9 cellular contexts compared by ENCODE assay signal in the genomic region with DNA sequence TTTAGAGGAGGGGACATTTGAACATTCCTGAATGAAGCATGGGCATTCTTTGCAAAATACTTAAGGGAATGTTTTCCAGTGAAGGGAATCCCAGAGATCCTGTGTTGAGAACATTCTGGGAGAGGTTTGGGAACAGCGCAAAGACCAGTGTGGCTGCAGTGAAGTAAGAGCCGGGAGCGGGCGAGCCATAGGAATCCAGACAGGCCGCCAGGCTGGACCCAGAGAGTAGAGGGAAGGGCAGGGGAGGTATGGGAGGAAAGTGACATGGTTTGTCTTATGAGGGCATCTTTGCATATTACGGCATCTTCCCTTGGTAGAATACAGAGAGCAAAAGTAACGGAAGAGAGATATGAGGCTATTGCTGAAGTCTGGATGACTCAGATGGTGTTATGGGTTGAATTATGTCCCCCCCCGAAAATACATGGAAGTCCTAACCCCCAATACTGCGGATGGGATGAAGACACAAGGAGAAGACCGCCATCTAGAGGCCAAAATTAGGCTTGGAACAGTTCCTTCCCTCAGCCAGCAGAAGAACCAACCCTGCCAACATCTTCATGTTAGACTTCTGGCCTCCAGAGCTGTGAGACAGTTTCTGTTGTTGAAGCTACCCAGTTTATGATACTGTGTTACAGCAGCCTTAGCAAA.
A peak's percentile ranks its signal among the peaks of the same experiment; 100 is the strongest.
DNase-seq lines count a peak whose midpoint lies in the region; ATAC-seq, FAIRE-seq and TF ChIP-seq lines count a peak whose summit lies in the region.
"Had no signal": no experiment of that assay in that cellular context is flagged by ENCODE, and none has a peak within 500 bp of the region (broad histone marks: within the 10 kb centered on the region; RNA-seq: fewer than 3 reads in every experiment).

No MANE protein-coding gene starts in this region.

- no peaks in the 10 kb centered on the region for H3K4me1 ChIP-seq in OCI-LY3 (ENCODE audit: low read length)
- H3K4me1 ChIP-seq in Karpas-422 (ENCODE audit: low read length): peaks cover 22% of the 10 kb centered on the region

- TF ChIP-seq CTCF in OCI-LY3 (IDR thresholded peaks at IDR 0.05; ENCODE audit: low read depth, low read length) (peak; percentile 43), endothelial cell (IDR thresholded peaks at IDR 0.05; ENCODE audit: unreplicated experiment) (peak; percentile 45)

- peaks cover 35% of the 10 kb centered on the region for H3K27me3 Mint-ChIP-seq in activated T-cell treated with anti-CD3 and anti-CD28 coated beads, Interleukin-2, amount 50 U/mL, for 72 hours (ENCODE audit: low read depth)
- H3K27me3 Mint-ChIP-seq in activated T-cell treated with anti-CD3 and anti-CD28 coated beads, Interleukin-2, amount 50 U/mL, for 24 hours: peaks cover 33% of the 10 kb centered on the region
- H3K27me3 Mint-ChIP-seq in endothelial cell (ENCODE audit: unreplicated experiment): peaks cover 6% of the 10 kb centered on the region

- peaks cover 23% of the 10 kb centered on the region for H3K4me1 Mint-ChIP-seq in activated T-cell treated with anti-CD3 and anti-CD28 coated beads, Interleukin-2, amount 50 U/mL, for 72 hours (ENCODE audit: low read depth)
- no peaks in the 10 kb centered on the region for H3K4me1 Mint-ChIP-seq in activated T-cell treated with anti-CD3 and anti-CD28 coated beads, Interleukin-2, amount 50 U/mL, for 24 hours (ENCODE audit: low read depth)
- H3K4me1 Mint-ChIP-seq in endothelial cell (ENCODE audit: unreplicated experiment): peaks cover 74% of the 10 kb centered on the region

- H3K9ac ChIP-seq in OCI-LY3 (ENCODE audit: low read length): no peak overlapping the region
- H3K9ac ChIP-seq in Karpas-422 (ENCODE audit: low read length): no peak overlapping the region

- no peak overlapping the region for H3K4me3 ChIP-seq in OCI-LY3 (ENCODE audit: low read length)
- H3K4me3 ChIP-seq in Karpas-422 (ENCODE audit: low read length): no peak overlapping the region

- peak in 1 of 2 donors; percentile 52 for ATAC-seq in activated T-cell treated with anti-CD3 and anti-CD28 coated beads, Interleukin-2, amount 50 U/mL, for 72 hours (replicated peaks in 1 of 2)

- H3K27ac ChIP-seq in OCI-LY3 (ENCODE audit: low read length) (no peak overlapping the region), Karpas-422 (ENCODE audit: low read length) (no peak overlapping the region)

- H3K9me2 ChIP-seq in Karpas-422 (replicated peaks; ENCODE audit: insufficient read depth, low read length): no peaks in the 10 kb centered on the region

- no peak overlapping the region for H2AFZ ChIP-seq in OCI-LY3 (ENCODE audit: low read depth, low read length)
- no peak overlapping the region for H2AFZ ChIP-seq in Karpas-422 (ENCODE audit: low read length)

- no peaks in the 10 kb centered on the region for H3K36me3 ChIP-seq in OCI-LY3 (replicated peaks; ENCODE audit: low read depth, low read length)
- no peaks in the 10 kb centered on the region for H3K36me3 ChIP-seq in Karpas-422 (ENCODE audit: insufficient read depth, low read length)

- no peak overlapping the region for H3K4me3 Mint-ChIP-seq in activated T-cell treated with anti-CD3 and anti-CD28 coated beads, Interleukin-2, amount 50 U/mL, for 72 hours
- no peak overlapping the region for H3K4me3 Mint-ChIP-seq in activated T-cell treated with anti-CD3 and anti-CD28 coated beads, Interleukin-2, amount 50 U/mL, for 24 hours
- no peak overlapping the region for H3K4me3 Mint-ChIP-seq in endothelial cell (ENCODE audit: unreplicated experiment)

- H3K9me3 ChIP-seq in OCI-LY3 (ENCODE audit: insufficient read depth, low read length): no peaks in the 10 kb centered on the region
- no peaks in the 10 kb centered on the region for H3K9me3 ChIP-seq in Karpas-422 (ENCODE audit: low read length)

- H3K27me3 ChIP-seq in OCI-LY3 (ENCODE audit: low read depth, low read length): peaks cover 37% of the 10 kb centered on the region
- H3K27me3 ChIP-seq in Karpas-422 (ENCODE audit: low read length): no peaks in the 10 kb centered on the region

- H3K79me2 ChIP-seq in OCI-LY3 (ENCODE audit: low read length) (no peaks in the 10 kb centered on the region), Karpas-422 (ENCODE audit: low read length) (no peaks in the 10 kb centered on the region)

- H4K20me1 ChIP-seq in OCI-LY3 (ENCODE audit: insufficient read depth, low read length) (no peaks in the 10 kb centered on the region), Karpas-422 (ENCODE audit: insufficient read depth, low read depth, low read length) (no peaks in the 10 kb centered on the region)

- H3K36me3 Mint-ChIP-seq in activated T-cell treated with anti-CD3 and anti-CD28 coated beads, Interleukin-2, amount 50 U/mL, for 72 hours (ENCODE audit: insufficient read depth in 2 of 2): no peaks in the 10 kb centered on the region
- no peaks in the 10 kb centered on the region for H3K36me3 Mint-ChIP-seq in activated T-cell treated with anti-CD3 and anti-CD28 coated beads, Interleukin-2, amount 50 U/mL, for 24 hours (ENCODE audit: low read depth)
- H3K36me3 Mint-ChIP-seq in endothelial cell (ENCODE audit: low read depth, unreplicated experiment): peaks cover 11% of the 10 kb centered on the region

- H3K4me2 ChIP-seq in OCI-LY3 (ENCODE audit: low read length): no peak overlapping the region
- no peak overlapping the region for H3K4me2 ChIP-seq in Karpas-422 (ENCODE audit: low read depth, low read length, poor library complexity, severe bottlenecking)

- peak overlapping the region; percentile 61 for H3K27ac Mint-ChIP-seq in activated T-cell treated with anti-CD3 and anti-CD28 coated beads, Interleukin-2, amount 50 U/mL, for 72 hours
- no peak overlapping the region for H3K27ac Mint-ChIP-seq in activated T-cell treated with anti-CD3 and anti-CD28 coated beads, Interleukin-2, amount 50 U/mL, for 24 hours
- H3K27ac Mint-ChIP-seq in endothelial cell (ENCODE audit: unreplicated experiment): peak overlapping the region; percentile 68

- FAIRE-seq in HTR-8/SVneo (lab: Jason Lieb, UNC): no peak
- FAIRE-seq: GM18507 had no signal

- no peaks in the 10 kb centered on the region for H3K9me3 Mint-ChIP-seq in activated T-cell treated with anti-CD3 and anti-CD28 coated beads, Interleukin-2, amount 50 U/mL, for 72 hours
- no peaks in the 10 kb centered on the region for H3K9me3 Mint-ChIP-seq in activated T-cell treated with anti-CD3 and anti-CD28 coated beads, Interleukin-2, amount 50 U/mL, for 24 hours
- no peaks in the 10 kb centered on the region for H3K9me3 Mint-ChIP-seq in endothelial cell (ENCODE audit: unreplicated experiment)

- peak in 1 of 2 donors; percentile 30 for DNase-seq in activated T-cell treated with anti-CD3 and anti-CD28 coated beads, Interleukin-2, amount 50 U/mL, for 72 hours
- DNase-seq in activated T-cell treated with anti-CD3 and anti-CD28 coated beads, Interleukin-2, amount 50 U/mL, for 24 hours: no peak
- DNase-seq in endothelial cell (ENCODE audit: low spot score) (peak; percentile 34), pulmonary artery endothelial cell (ENCODE audit: low read depth, low spot score) (peak; percentile 57), NCI-H2171 treated with DMSO at 0.1 percent for 48 hours (lab: John Stamatoyannopoulos, UW) (no peak), HTR-8/SVneo (ENCODE audit: insufficient read length, low spot score) (no peak), Karpas-422 (no peak)

Comparison
In these comparisons a context has a peak if more than half of its experiments do, and no peak if none do; other contexts are left out.
1. DNase-seq: peak in endothelial cell (single experiment) and pulmonary artery endothelial cell (single experiment); none in activated T-cell treated with anti-CD3 and anti-CD28 coated beads, Interleukin-2, amount 50 U/mL, for 24 hours (single experiment), NCI-H2171 treated with DMSO at 0.1 percent for 48 hours (single experiment), HTR-8/SVneo (single experiment) and Karpas-422 (single experiment).